In genomic region chr7:11716185-11716584, GRCh38 we compare ENCODE assay signal across 14 cellular contexts.
DNase-seq lines count a peak whose midpoint lies in the region; ATAC-seq and TF ChIP-seq lines count a peak whose summit lies in the region.
"Had no signal": no experiment of that assay in that cellular context is flagged by ENCODE, and none has a peak within 500 bp of the region (broad histone marks: within the 10 kb centered on the region; RNA-seq: fewer than 3 reads in every experiment).

No MANE protein-coding gene starts in this region.

- H3K9me3 ChIP-seq in SK-N-SH: no peaks in the 10 kb centered on the region
- no peaks in the 10 kb centered on the region for H3K9me3 ChIP-seq in RWPE2 (ENCODE audit: severe bottlenecking)
- H3K9me3 ChIP-seq in transverse colon: no peaks in the 10 kb centered on the region
- H3K9me3 ChIP-seq in CD4-positive, alpha-beta T cell (ENCODE audit: control insufficient read depth, low read length): no peaks in the 10 kb centered on the region

- DNase-seq in SK-N-SH: no peak
- no peak for DNase-seq in RWPE2 (ENCODE audit: low spot score)
- DNase-seq in foreskin fibroblast: peak; percentile 74 to 83
- DNase-seq in transverse colon: peak; percentile 8
- no peak for DNase-seq in ureter (ENCODE audit: low spot score)
- DNase-seq in CD4-positive, alpha-beta T cell: no peak
- DNase-seq in CD1c-positive myeloid dendritic cell (ENCODE audit: extremely low spot score): no peak
- DNase-seq: activated CD8-positive, alpha-beta memory T cell treated with anti-CD3 and anti-CD28 coated beads for 24 hours; amygdala; NCI-H524 treated with DMSO at 0.1 percent for 48 hours; T-cell had no signal

- no peak overlapping the region for H3K27ac Mint-ChIP-seq in CD4-positive, alpha-beta T cell
- H3K27ac Mint-ChIP-seq: memory B cell, T-cell had no signal

- H3K4me1 ChIP-seq in SK-N-SH (ENCODE audit: control insufficient read depth in 1 of 2, insufficient read depth in 2 of 2, low read depth in 1 of 2, low read length in 1 of 2) (peaks cover 0 to 13% of the 10 kb centered on the region in 2 experiments; a peak in 2 of 4 replicates), RWPE2 (ENCODE audit: insufficient read depth, poor library complexity, severe bottlenecking) (no peaks in the 10 kb centered on the region), transverse colon (peaks cover 0 to 3% (median 0%) of the 10 kb centered on the region in 4 donors)

- no peak for TF ChIP-seq RAD21 in SK-N-SH (IDR thresholded peaks at IDR 0.05; ENCODE audit: low read length)

- no peaks in the 10 kb centered on the region for H3K4me1 Mint-ChIP-seq in CD4-positive, alpha-beta T cell (ENCODE audit: low read depth)
- H3K4me1 Mint-ChIP-seq: memory B cell, T-cell had no signal

- TF ChIP-seq EP300 in SK-N-SH (IDR thresholded peaks at IDR 0.05; ENCODE audit: borderline replicate concordance in 1 of 2, low read depth in 1 of 2, low read length in 1 of 2): no peak
- TF ChIP-seq EP300 in transverse colon (IDR thresholded peaks at IDR 0.05; ENCODE audit: low read depth): no peak

- peak overlapping the region in 1 of 2 experiments; percentile 43; a peak in 1 of 4 replicates for H3K27ac ChIP-seq in SK-N-SH (ENCODE audit: low read depth in 2 of 2, low read length in 1 of 2)
- H3K27ac ChIP-seq in RWPE2 (ENCODE audit: poor library complexity, severe bottlenecking): no peak overlapping the region
- no peak overlapping the region for H3K27ac ChIP-seq in transverse colon
- H3K27ac ChIP-seq in CD4-positive, alpha-beta T cell (ENCODE audit: low read depth, low read length): no peak overlapping the region

- ATAC-seq in SK-N-SH treated with all-trans-retinoic acid at 6 μM for 48 hours (no peak), RWPE2 (ENCODE audit: low read depth) (peak; percentile 58; the same call in 2 of the 3 replicates)
- ATAC-seq in CD4-positive, alpha-beta T cell (ENCODE audit: poor library complexity): no peak
- ATAC-seq: sciatic nerve, T-cell had no signal

- H3K9me2 ChIP-seq in SK-N-SH: no peaks in the 10 kb centered on the region

- TF ChIP-seq POLR2A in transverse colon (IDR thresholded peaks at IDR 0.05): no peak

- no peaks in the 10 kb centered on the region for H3K9me3 Mint-ChIP-seq in CD4-positive, alpha-beta T cell

- no peaks in the 10 kb centered on the region for H3K79me2 ChIP-seq in SK-N-SH (ENCODE audit: insufficient read depth)

- H3K36me3 Mint-ChIP-seq in CD4-positive, alpha-beta T cell (ENCODE audit: low read depth): no peaks in the 10 kb centered on the region
- H3K36me3 Mint-ChIP-seq: memory B cell, T-cell had no signal

- H3K27me3 ChIP-seq in SK-N-SH (ENCODE audit: insufficient read depth) (no peaks in the 10 kb centered on the region), RWPE2 (ENCODE audit: insufficient read depth, poor library complexity, severe bottlenecking) (no peaks in the 10 kb centered on the region), transverse colon (no peaks in the 10 kb centered on the region)
- no peaks in the 10 kb centered on the region for H3K27me3 ChIP-seq in CD4-positive, alpha-beta T cell (ENCODE audit: control insufficient read depth, insufficient read depth, low read length)

- H3K4me3 Mint-ChIP-seq in CD4-positive, alpha-beta T cell: no peak overlapping the region
- H3K4me3 Mint-ChIP-seq: memory B cell, T-cell had no signal

- in situ Hi-C loops in transverse colon (cut with MboI; ENCODE audit: low pct_ligation_motif_present in 1 of 4, low pct_unique_long_range_greater_than_20kb in 1 of 4, low sequenced_read_pairs in 3 of 4): no loop called here

- TF ChIP-seq CTCF in SK-N-SH (IDR thresholded peaks at IDR 0.05) (no peak), RWPE2 (IDR thresholded peaks at IDR 0.05; ENCODE audit: poor library complexity, severe bottlenecking) (no peak), foreskin fibroblast (IDR thresholded peaks at IDR 0.05; ENCODE audit: low read depth, low read length) (no peak), transverse colon (IDR thresholded peaks at IDR 0.05) (no peak)
- TF ChIP-seq CTCF in CD4-positive, alpha-beta T cell (IDR thresholded peaks at IDR 0.05): no peak

- CTCF ChIA-PET in SK-N-SH (lab: Yijun Ruan, JAX): no interaction called here
- CTCF ChIA-PET in CD4-positive, alpha-beta T cell (lab: Charles Lee): no interaction called here

- H3K9ac ChIP-seq in SK-N-SH: no peak overlapping the region

- H3K4me2 ChIP-seq in SK-N-SH: no peak overlapping the region

- POLR2A ChIA-PET in SK-N-SH (lab: Yijun Ruan, JAX): no interaction called here
- POLR2A ChIA-PET in CD4-positive, alpha-beta T cell (lab: Charles Lee): no interaction called here

- H3F3A ChIP-seq in SK-N-SH (replicated peaks; ENCODE audit: insufficient read depth): no peaks in the 10 kb centered on the region

- H2AFZ ChIP-seq in SK-N-SH (ENCODE audit: low read depth): no peak overlapping the region

- H3K4me3 ChIP-seq in SK-N-SH (ENCODE audit: low read depth in 2 of 2, low read length in 1 of 2): no peak overlapping the region
- no peak overlapping the region for H3K4me3 ChIP-seq in RWPE2 (ENCODE audit: severe bottlenecking)
- no peak overlapping the region for H3K4me3 ChIP-seq in foreskin fibroblast (ENCODE audit: low read depth in 1 of 2, low read length in 2 of 2)
- no peak overlapping the region for H3K4me3 ChIP-seq in transverse colon

- no peaks in the 10 kb centered on the region for H4K20me1 ChIP-seq in SK-N-SH (ENCODE audit: insufficient read depth)

- no peaks in the 10 kb centered on the region for H3K27me3 Mint-ChIP-seq in CD4-positive, alpha-beta T cell
- H3K27me3 Mint-ChIP-seq: memory B cell, T-cell had no signal

- intact Hi-C loops in transverse colon (cut with DNase I; ENCODE audit: low total_unique reads): no loop called here
- intact Hi-C loops in CD4-positive, alpha-beta T cell (cut with DNase I, micrococcal nuclease): no loop called here

- peaks cover 0 to 3% of the 10 kb centered on the region in 2 experiments for H3K36me3 ChIP-seq in SK-N-SH (replicated peaks in 1 of 2; ENCODE audit: control insufficient read depth in 1 of 2, insufficient read depth in 2 of 2, low read length in 1 of 2)
- no peaks in the 10 kb centered on the region for H3K36me3 ChIP-seq in RWPE2 (ENCODE audit: low read depth)
- no peaks in the 10 kb centered on the region for H3K36me3 ChIP-seq in transverse colon

TF ChIP-seq in SK-N-SH treated with all-trans-retinoic acid at 6 μM for 48 hours, 23 proteins besides CTCF, POLR2A, EP300 and RAD21 (continues in another document):
- no peak for TF ChIP-seq POU6F1 (CRISPR knock-in tag; IDR thresholded peaks at IDR 0.05; ENCODE audit: borderline replicate concordance, low read depth)

TF ChIP-seq in SK-N-SH, 30 proteins besides CTCF, POLR2A, EP300 and RAD21:
- no peak for TF ChIP-seq REST (IDR thresholded peaks at IDR 0.05; ENCODE audit: low read depth, low read length)
- TF ChIP-seq FOXJ3 (CRISPR knock-in tag; IDR thresholded peaks at IDR 0.05): no peak
- TF ChIP-seq YY1 (IDR thresholded peaks at IDR 0.05; ENCODE audit: low read depth): no peak
- TF ChIP-seq RXRA (IDR thresholded peaks at IDR 0.05; ENCODE audit: borderline replicate concordance, low read depth): no peak
- no peak for TF ChIP-seq MXI1 (IDR thresholded peaks at IDR 0.05; ENCODE audit: low read depth, low read length)
- no peak for TF ChIP-seq SIN3A (IDR thresholded peaks at IDR 0.05; ENCODE audit: borderline replicate concordance, low read depth, low read length)
- TF ChIP-seq NFIC (IDR thresholded peaks at IDR 0.05; ENCODE audit: borderline replicate concordance): no peak
- no peak for TF ChIP-seq FOSL2 (IDR thresholded peaks at IDR 0.05; ENCODE audit: borderline replicate concordance, low read depth)
- TF ChIP-seq TCF12 (IDR thresholded peaks at IDR 0.05): no peak
- no peak for TF ChIP-seq POLR2AphosphoS5 (IDR thresholded peaks at IDR 0.05; ENCODE audit: low read depth, low read length)
- TF ChIP-seq MAX (IDR thresholded peaks at IDR 0.05; ENCODE audit: low read depth): no peak
- no peak for TF ChIP-seq FOXM1 (IDR thresholded peaks at IDR 0.05; ENCODE audit: low read depth)
- no peak for TF ChIP-seq USF2 (IDR thresholded peaks at IDR 0.05; ENCODE audit: borderline replicate concordance, low read depth, low read length)
- TF ChIP-seq MEF2A (IDR thresholded peaks at IDR 0.05; ENCODE audit: borderline replicate concordance, low read depth): no peak

Comparison
In these comparisons a context has a peak if more than half of its experiments do, and no peak if none do; other contexts are left out.
1. DNase-seq: peak in foreskin fibroblast (2 of 2) and transverse colon (single experiment); none in SK-N-SH (single experiment), RWPE2 (single experiment), ureter (single experiment), CD4-positive, alpha-beta T cell (0 of 10) and CD1c-positive myeloid dendritic cell (single experiment).